Comparison of ENCODE assay signal across 8 cellular contexts in the genomic region with DNA sequence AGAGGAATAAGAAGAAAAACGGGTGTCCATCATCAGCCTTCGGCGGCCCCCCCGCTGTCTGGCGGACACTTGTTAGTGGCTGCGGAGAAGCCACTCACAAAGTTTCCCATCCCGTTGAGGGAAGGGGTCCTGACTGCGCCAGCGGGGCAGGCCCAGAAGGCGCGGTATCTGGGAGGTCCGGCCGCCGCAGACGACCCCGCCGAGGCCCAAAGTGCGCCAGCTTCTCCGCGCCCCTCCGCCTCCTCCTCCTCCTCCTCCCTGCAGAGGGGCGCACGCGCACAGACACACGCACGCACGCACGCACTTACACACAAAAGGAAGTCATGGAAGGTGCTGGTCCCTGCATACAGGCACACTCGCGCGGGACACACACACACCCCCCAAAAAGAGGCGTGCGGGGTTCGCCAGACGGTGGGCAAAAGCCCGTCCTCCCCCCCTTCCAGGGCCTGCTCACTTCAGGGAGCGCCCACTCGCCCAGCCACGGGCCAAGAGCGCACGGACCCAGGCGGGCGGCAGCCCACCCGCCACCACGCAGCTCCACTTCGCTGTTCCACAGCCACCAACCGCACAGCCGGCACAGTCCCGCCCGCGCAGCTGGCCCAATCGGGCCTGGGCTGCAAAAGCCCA. TPM values are rescaled to one million over a fixed set of nuclear protein-coding genes. Genes with fewer than 3 reads are reported as not detected.
DNase-seq lines count a peak whose midpoint lies in the region; ATAC-seq lines count a peak whose summit lies in the region.

No MANE protein-coding gene starts in this region.

- no peaks in the 10 kb centered on the region for H3K9me3 Mint-ChIP-seq in activated naive CD8-positive, alpha-beta T cell treated with anti-CD3 and anti-CD28 coated beads, Interleukin-2, amount 50 U/mL, for 24 hours

- peaks cover 7% of the 10 kb centered on the region for H3K4me1 ChIP-seq in SJSA1 (replicated peaks)
- H3K4me1 ChIP-seq in skeletal muscle satellite cell (ENCODE audit: control insufficient read depth, insufficient read depth, low read length) = peaks cover 22% of the 10 kb centered on the region

- no peaks in the 10 kb centered on the region for H3K36me3 Mint-ChIP-seq in activated naive CD8-positive, alpha-beta T cell treated with anti-CD3 and anti-CD28 coated beads, Interleukin-2, amount 50 U/mL, for 24 hours (ENCODE audit: low read depth)

- H3K4me3 Mint-ChIP-seq in activated naive CD8-positive, alpha-beta T cell treated with anti-CD3 and anti-CD28 coated beads, Interleukin-2, amount 50 U/mL, for 24 hours = peak overlapping the region; percentile 81

- no peak overlapping the region for H3K27ac ChIP-seq in SJSA1

- no peaks in the 10 kb centered on the region for H3K27me3 Mint-ChIP-seq in activated naive CD8-positive, alpha-beta T cell treated with anti-CD3 and anti-CD28 coated beads, Interleukin-2, amount 50 U/mL, for 24 hours

- H3K4me3 ChIP-seq in GM08714 (ENCODE audit: low read length) (peak overlapping the region; percentile 60), SJSA1 (peak overlapping the region; percentile 36), skeletal muscle satellite cell (ENCODE audit: low read length) (peak overlapping the region; percentile 74)

- ATAC-seq in HG02678 (IDR thresholded peaks at IDR 0.05; ENCODE audit: unreplicated experiment) = peak; percentile 71
- ATAC-seq in activated naive CD8-positive, alpha-beta T cell treated with anti-CD3 and anti-CD28 coated beads, Interleukin-2, amount 50 U/mL, for 24 hours = peak; percentile 94

- H3K36me3 ChIP-seq in SJSA1 (no peaks in the 10 kb centered on the region), skeletal muscle satellite cell (ENCODE audit: insufficient read depth, low read length) (no peaks in the 10 kb centered on the region)

- DNase-seq in SJSA1 (ENCODE audit: low read depth in 1 of 2, low spot score in 2 of 2) (peak in 1 of 2 experiments; percentile 15), hippocampal formation (lab: John Stamatoyannopoulos, UW) (peak; percentile 19 to 59), OCI-M2 (lab: John Stamatoyannopoulos, UW; ENCODE audit: unreplicated experiment) (no peak), DMS79 treated with DMSO at 0.1 percent for 48 hours (lab: John Stamatoyannopoulos, UW) (no peak)
- peak; percentile 68 for DNase-seq in activated naive CD8-positive, alpha-beta T cell treated with anti-CD3 and anti-CD28 coated beads, Interleukin-2, amount 50 U/mL, for 24 hours

- peaks cover 67% of the 10 kb centered on the region for H3K4me1 Mint-ChIP-seq in activated naive CD8-positive, alpha-beta T cell treated with anti-CD3 and anti-CD28 coated beads, Interleukin-2, amount 50 U/mL, for 24 hours

- H3K27ac Mint-ChIP-seq in activated naive CD8-positive, alpha-beta T cell treated with anti-CD3 and anti-CD28 coated beads, Interleukin-2, amount 50 U/mL, for 24 hours = peak overlapping the region; percentile 91

- H3K27me3 ChIP-seq in SJSA1 (replicated peaks) (no peaks in the 10 kb centered on the region), skeletal muscle satellite cell (ENCODE audit: control insufficient read depth, insufficient read depth, low read length) (no peaks in the 10 kb centered on the region)

- H3K9me3 ChIP-seq in SJSA1 (replicated peaks) (no peaks in the 10 kb centered on the region), skeletal muscle satellite cell (replicated peaks; ENCODE audit: low read length) (no peaks in the 10 kb centered on the region)

- H3K4me2 ChIP-seq in skeletal muscle satellite cell (ENCODE audit: low read length) = peak overlapping the region; percentile 85

- peak overlapping the region; percentile 65 for H3K9ac ChIP-seq in skeletal muscle satellite cell (ENCODE audit: low read depth, low read length)

RNA-seq across cellular contexts. Expression of gene ZNF148, which starts 18.0 kb away (rescaled TPM):
- 17.2 and 25.5 TPM in 2 replicates for total RNA-seq in SJSA1 (2014; rRNA removed; shearing (Covaris generic))
- 20.5 and 23.6 TPM in 2 replicates for total RNA-seq in skeletal muscle satellite cell (2012; rRNA removed)

Comparison
In these comparisons a context has a peak if more than half of its experiments do, and no peak if none do; other contexts are left out.
1. DNase-seq: peak in activated naive CD8-positive, alpha-beta T cell treated with anti-CD3 and anti-CD28 coated beads, Interleukin-2, amount 50 U/mL, for 24 hours (single experiment) and hippocampal formation (2 of 2); none in OCI-M2 (single experiment) and DMS79 treated with DMSO at 0.1 percent for 48 hours (single experiment).
2. Peak in every context shown above with its lines, with median percentiles within 50 percentile points of each other: H3K4me3 ChIP-seq.